In genomic region chrX:57152222-57152621, GRCh38 we compare ENCODE assay signal across 1 cellular context. TPM values are rescaled to one million over a fixed set of nuclear protein-coding genes. Genes with fewer than 3 reads are reported as not detected.
"Had no signal": no experiment of that assay in that cellular context is flagged by ENCODE, and none has a peak within 500 bp of the region (broad histone marks: within the 10 kb centered on the region; RNA-seq: fewer than 3 reads in every experiment).

No MANE protein-coding gene starts in this region.

RNA-seq across cellular contexts. Expression of gene SPIN2A, which starts 15.0 kb away (rescaled TPM):
- polyA plus RNA-seq: IgD-negative memory B cell had no signal
